13 cellular contexts compared by ENCODE assay signal in genomic region chr15:78934063-78935023, GRCh38. TPM values are rescaled to one million over a fixed set of nuclear protein-coding genes. Genes with fewer than 3 reads are reported as not detected.
DNase-seq lines count a peak whose midpoint lies in the region; ATAC-seq and TF ChIP-seq lines count a peak whose summit lies in the region.
"Had no signal": no experiment of that assay in that cellular context is flagged by ENCODE, and none has a peak within 500 bp of the region (broad histone marks: within the 10 kb centered on the region; RNA-seq: fewer than 3 reads in every experiment).

No MANE protein-coding gene starts in this region.

- in situ Hi-C loops in T47D (cut with HindIII; ENCODE audit: low pct_unique_long_range_greater_than_20kb, low sequenced_read_pairs) (no loop called here), mammary epithelial cell (cut with MboI; ENCODE audit: low sequenced_read_pairs in 2 of 2) (no loop called here)

- H2AFZ ChIP-seq in mammary epithelial cell (ENCODE audit: low read depth, low read length): no peak overlapping the region

- H3K27me3 ChIP-seq in mammary epithelial cell (ENCODE audit: insufficient read depth, low read length): no peaks in the 10 kb centered on the region
- H3K27me3 ChIP-seq in uterus: no peaks in the 10 kb centered on the region

- no peak for TF ChIP-seq CTCF in mammary epithelial cell (conservative IDR thresholded peaks at IDR 0.05 in 1 of 2, IDR thresholded peaks at IDR 0.05 in 1 of 2; ENCODE audit: extremely low read depth in 1 of 2, insufficient read depth in 1 of 2, low read depth in 1 of 2, low read length in 2 of 2)
- no peak for TF ChIP-seq CTCF in choroid plexus epithelial cell (conservative IDR thresholded peaks at IDR 0.05; ENCODE audit: low read depth, low read length)
- no peak for TF ChIP-seq CTCF in uterus (IDR thresholded peaks at IDR 0.05)

- H3K9ac ChIP-seq in mammary epithelial cell (ENCODE audit: insufficient read depth, low read length): no peak overlapping the region

- no TSS peak for BruUV-seq in mammary epithelial cell (replicated peaks; lab: Mats Ljungman, UMichigan)

- peaks cover 16% of the 10 kb centered on the region for H3K4me1 ChIP-seq in mammary epithelial cell (ENCODE audit: insufficient read depth, low read length)
- H3K4me1 ChIP-seq in uterus: no peaks in the 10 kb centered on the region

- H3K4me3 ChIP-seq in mammary epithelial cell (replicated peaks in 1 of 3; ENCODE audit: insufficient read depth in 1 of 3, low read depth in 2 of 3, low read length in 3 of 3) (no peak overlapping the region), choroid plexus epithelial cell (ENCODE audit: low read depth, low read length) (no peak overlapping the region), uterus (no peak overlapping the region)

- dilution Hi-C loops in mammary epithelial cell (cut with HindIII; ENCODE audit: low sequenced_read_pairs): loop anchor here (5.0 kb wide), 2 partner anchors 38 to 98 kb away; no protein-coding TSS in a partner anchor

- CTCF ChIA-PET in mammary epithelial cell (lab: Charles Lee; ENCODE audit: low non-redundant PET): no interaction called here

- H3K4me2 ChIP-seq in mammary epithelial cell (ENCODE audit: insufficient read depth, low read depth, low read length): no peak overlapping the region

- intact Hi-C loops in mammary epithelial cell (cut with micrococcal nuclease) (no loop called here), uterus (cut with DNase I; ENCODE audit: low total_unique reads) (no loop called here)

- H3K79me2 ChIP-seq in mammary epithelial cell (ENCODE audit: insufficient read depth, low read length): no peaks in the 10 kb centered on the region

- no peak for ATAC-seq in HG03108 (IDR thresholded peaks at IDR 0.05; ENCODE audit: unreplicated experiment)
- ATAC-seq: activated CD4-positive, alpha-beta T cell treated with anti-CD3 and anti-CD28 coated beads for 36 hours had no signal

- 59% methylated on average over 13 of the region's 17 CpGs for WGBS in mammary epithelial cell (ENCODE audit: low coverage, missing lambda C conversion rate)

- peak; percentile 67 to 70 for DNase-seq in T47D (ENCODE audit: low read depth in 1 of 2, low spot score in 1 of 2)
- no peak for DNase-seq in mammary epithelial cell
- peak; percentile 47 for DNase-seq in choroid plexus epithelial cell (ENCODE audit: low read depth)
- peak; percentile 63 for DNase-seq in medulla oblongata (ENCODE audit: extremely low spot score)
- DNase-seq in uterus: peak in 1 of 2 donors; percentile 50
- DNase-seq in NCI-H82 (lab: John Stamatoyannopoulos, UW): no peak
- DNase-seq in activated gamma-delta T cell treated with Interleukin-2 at 50 U/mL for 16 hours: no peak
- DNase-seq: activated CD4-positive, alpha-beta T cell treated with anti-CD3 and anti-CD28 coated beads for 36 hours; DND-41; immature natural killer cell; NCI-H1417 treated with DMSO at 0.1 percent for 48 hours; NCI-H748 treated with DMSO at 0.1 percent for 48 hours had no signal

- H3K9me3 ChIP-seq in mammary epithelial cell (replicated peaks; ENCODE audit: insufficient read depth, low read length) (no peaks in the 10 kb centered on the region), uterus (no peaks in the 10 kb centered on the region)

- H4K20me1 ChIP-seq in mammary epithelial cell (ENCODE audit: insufficient read depth, low read length): no peaks in the 10 kb centered on the region

- no peak for TF ChIP-seq POLR2A in uterus (IDR thresholded peaks at IDR 0.05)

- H3K36me3 ChIP-seq in mammary epithelial cell (ENCODE audit: insufficient read depth, low read length): no peaks in the 10 kb centered on the region
- H3K36me3 ChIP-seq in uterus: no peaks in the 10 kb centered on the region

- no peak overlapping the region for H3K27ac ChIP-seq in mammary epithelial cell (ENCODE audit: insufficient read depth, low read depth, low read length)
- peak overlapping the region; percentile 50 to 56 for H3K27ac ChIP-seq in uterus

RNA-seq across cellular contexts. Expression of gene CTSH, which starts 10.5 kb away (rescaled TPM):
- 10 to 100 TPM; 22.6 to 74.2 TPM for total RNA-seq in mammary epithelial cell
- polyA plus RNA-seq in mammary epithelial cell: 33.6 TPM
- polyA minus RNA-seq in mammary epithelial cell: 27.1 TPM
- 100 to 1,000 TPM in 2 of 4 donors, 10 to 100 TPM in 2; 72.9 to 280 (median 111) TPM for total RNA-seq in uterus

Comparison
In these comparisons a context has a peak if more than half of its experiments do, and no peak if none do; other contexts are left out.
1. DNase-seq: peak in T47D (2 of 2), choroid plexus epithelial cell (single experiment) and medulla oblongata (single experiment); none in mammary epithelial cell (single experiment), NCI-H82 (single experiment) and activated gamma-delta T cell treated with Interleukin-2 at 50 U/mL for 16 hours (single experiment).